8 cellular contexts compared by ENCODE assay signal in genomic region chr1:53328009-53328489, GRCh38. TPM values are rescaled to one million over a fixed set of nuclear protein-coding genes. Genes with fewer than 3 reads are reported as not detected.
DNase-seq lines count a peak whose midpoint lies in the region; ATAC-seq and TF ChIP-seq lines count a peak whose summit lies in the region.

Gene LRP8 (minus strand): TSS chr1:53328070. CDS start chr1:53327912, 158 bp downstream.

- BruUV-seq in Calu3 (replicated peaks; lab: Mats Ljungman, UMichigan), result no TSS peak

- in situ Hi-C loops in SK-MEL-5 (cut with HindIII; ENCODE audit: low pct_unique_long_range_greater_than_20kb, low sequenced_read_pairs), result no loop called here

- H3K4me3 ChIP-seq in KMS-11 (IDR thresholded peaks at IDR 0.05; ENCODE audit: insufficient read depth, low read depth, low read length) (peak within 1 kb of the TSS; percentile 50), ovary (peak within 1 kb of the TSS; percentile 68), tibial artery (peak within 1 kb of the TSS; percentile 77 to 79)

- H3K79me2 ChIP-seq in KMS-11 (ENCODE audit: insufficient read depth, low read depth), result peaks cover 40% of the 10 kb centered on the region

- H3K4me1 Mint-ChIP-seq in Calu3 (ENCODE audit: low read depth, unreplicated experiment), result peaks cover 20% of the 10 kb centered on the region

- no peak for TF ChIP-seq CTCF in Calu3 (IDR thresholded peaks at IDR 0.05; ENCODE audit: unreplicated experiment)
- no peak for TF ChIP-seq CTCF in KMS-11 (conservative IDR thresholded peaks at IDR 0.05; ENCODE audit: low read depth, low read length)
- no peak for TF ChIP-seq CTCF in ovary (IDR thresholded peaks at IDR 0.05)
- no peak for TF ChIP-seq CTCF in tibial artery (IDR thresholded peaks at IDR 0.05)

- H3K27me3 Mint-ChIP-seq in Calu3 (ENCODE audit: unreplicated experiment), result peaks cover 7% of the 10 kb centered on the region

- peak within 1 kb of the TSS; percentile 99 for H3K4me3 Mint-ChIP-seq in Calu3 (ENCODE audit: low read depth, unreplicated experiment)

- H3K27ac ChIP-seq in KMS-11, result peak within 1 kb of the TSS; percentile 99
- peak within 1 kb of the TSS in 1 of 2 donors; percentile 38 for H3K27ac ChIP-seq in ovary
- H3K27ac ChIP-seq in tibial artery, result peak within 1 kb of the TSS; percentile 61 to 82

- H3K36me3 ChIP-seq in KMS-11 (ENCODE audit: insufficient read depth) (peaks cover 11% of the 10 kb centered on the region; the same call in 1 of the 2 replicates), ovary (no peaks in the 10 kb centered on the region), tibial artery (no peaks in the 10 kb centered on the region)

- peaks cover 22% of the 10 kb centered on the region for H3K4me1 ChIP-seq in KMS-11 (ENCODE audit: low read depth, poor library complexity, severe bottlenecking)
- H3K4me1 ChIP-seq in ovary (ENCODE audit: insufficient read depth), result peaks cover 6% of the 10 kb centered on the region
- H3K4me1 ChIP-seq in tibial artery, result peaks cover 0 to 31% (median 21%) of the 10 kb centered on the region in 4 donors

- DNase-seq in Calu3 (peak; percentile 86), SK-MEL-5 (ENCODE audit: low read depth, low spot score) (peak; percentile 69), globus pallidus (ENCODE audit: low spot score) (peak; percentile 54), ovary (peak; percentile 55 to 77 (median 70)), tibial artery (peak; percentile 65 to 82)
- peak; percentile 83 for DNase-seq in activated naive CD4-positive, alpha-beta T cell treated with Interleukin-2 at 50 U/mL for 16 hours

- H3K9me3 ChIP-seq in ovary (no peaks in the 10 kb centered on the region), tibial artery (no peaks in the 10 kb centered on the region)

- H2AFZ ChIP-seq in KMS-11 (ENCODE audit: low read depth), result peak within 1 kb of the TSS; percentile 87

- no peak for TF ChIP-seq POLR2A in ovary (IDR thresholded peaks at IDR 0.05)

- H3K4me2 ChIP-seq in KMS-11, result peak within 1 kb of the TSS; percentile 92

- H3K27me3 ChIP-seq in KMS-11 (ENCODE audit: insufficient read depth, low read depth) (no peaks in the 10 kb centered on the region), ovary (no peaks in the 10 kb centered on the region), tibial artery (no peaks in the 10 kb centered on the region)

- no peaks in the 10 kb centered on the region for H3K9me3 Mint-ChIP-seq in Calu3 (ENCODE audit: low read depth, unreplicated experiment)

- H3K27ac Mint-ChIP-seq in Calu3 (ENCODE audit: unreplicated experiment), result peak within 1 kb of the TSS; percentile 92

- peak; percentile 44 for ATAC-seq in GM21526 (IDR thresholded peaks at IDR 0.05; ENCODE audit: low FRiP score, unreplicated experiment)

- peak within 1 kb of the TSS; percentile 99 for H3K9ac ChIP-seq in KMS-11

- TF ChIP-seq EP300 in ovary (IDR thresholded peaks at IDR 0.05), result no peak

- H4K20me1 ChIP-seq in KMS-11 (ENCODE audit: insufficient read depth), result no peaks in the 10 kb centered on the region

- peaks cover 48% of the 10 kb centered on the region for H3K36me3 Mint-ChIP-seq in Calu3 (ENCODE audit: insufficient read depth, unreplicated experiment)

- intact Hi-C loops in Calu3 (cut with micrococcal nuclease; ENCODE audit: unreplicated experiment) (no loop called here), ovary (cut with DNase I) (no loop called here), tibial artery (cut with DNase I; ENCODE audit: low total_unique reads) (no loop called here)

- CTCF ChIA-PET in Calu3 (lab: Charles Lee), result no interaction called here

- 1 to 7% (median 2%) methylated on average over 16 to 49 of the region's 50 CpGs for WGBS in ovary, 3 donors

RNA-seq across cellular contexts. Expression of gene LRP8, which starts in this region (rescaled TPM):
- total RNA-seq in Calu3 (2022) (84.1 and 104 TPM in 2 replicates), ovary (10 to 100 TPM in 1 of 7 donors, 1 to 10 TPM in 6; 1.2 to 10.6 (median 2.2) TPM)
- total RNA-seq in SK-MEL-5 (2014; rRNA removed; shearing (Covaris generic)), result 25.6 and 28.6 TPM in 2 replicates
- polyA plus RNA-seq in SK-MEL-5 (2015; cell fraction: cytosol; rRNA removed), result 38.2 and 43.2 TPM in 2 replicates
- polyA plus RNA-seq in SK-MEL-5 (2015; cell fraction: nucleus; rRNA removed), result 140 and 145 TPM in 2 replicates
- 1 to 10 TPM; 1.5 to 8.9 TPM for polyA plus RNA-seq in ovary
